8 cellular contexts compared by ENCODE assay signal in the genomic region with DNA sequence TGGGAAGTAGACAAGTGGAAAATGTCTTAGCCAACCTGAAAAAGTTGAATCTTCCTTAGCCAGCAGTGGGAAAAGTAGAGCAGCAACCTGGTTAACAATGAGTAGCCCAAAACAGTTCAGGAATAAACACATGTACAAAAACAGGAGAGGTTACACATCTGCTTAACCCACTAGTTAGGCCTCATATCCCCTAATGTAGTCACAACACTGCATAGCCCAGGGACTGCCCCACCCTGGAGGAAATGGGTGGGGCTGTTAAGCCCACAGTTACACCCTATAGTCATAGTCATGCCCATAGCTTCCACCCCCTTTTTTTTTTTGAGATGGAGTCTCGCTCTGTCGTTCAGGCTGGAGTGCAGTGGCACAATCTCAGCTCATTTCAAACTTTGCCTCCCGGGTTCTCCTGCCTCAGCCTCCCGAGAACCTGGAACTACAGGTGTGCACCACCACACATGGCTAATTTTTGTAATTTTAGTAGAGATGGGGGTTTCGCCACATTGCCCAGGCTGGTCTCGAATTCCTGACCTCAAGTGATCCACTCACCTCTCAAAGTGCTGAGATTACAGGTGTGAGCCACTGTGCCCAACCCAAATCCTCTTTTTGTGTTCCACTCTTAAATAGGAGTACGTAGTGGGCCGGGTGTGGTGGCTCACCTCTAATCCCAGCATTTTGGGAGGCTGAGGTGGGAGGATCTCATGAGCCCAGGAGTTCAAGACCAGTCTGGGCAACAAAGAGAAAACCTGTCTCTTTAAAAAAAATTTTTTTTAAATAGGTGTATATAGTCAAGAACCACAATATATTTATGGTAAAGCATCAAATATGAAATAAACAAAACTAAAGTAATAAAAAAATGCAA. TPM values are rescaled to one million over a fixed set of nuclear protein-coding genes. Genes with fewer than 3 reads are reported as not detected.
DNase-seq lines count a peak whose midpoint lies in the region; ATAC-seq and TF ChIP-seq lines count a peak whose summit lies in the region.

No MANE protein-coding gene starts in this region.

- H3K27ac Mint-ChIP-seq in activated naive CD8-positive, alpha-beta T cell treated with anti-CD3 and anti-CD28 coated beads for 36 hours, result peak overlapping the region; percentile 88

- peak overlapping the region; percentile 72 for H3K4me3 Mint-ChIP-seq in activated naive CD8-positive, alpha-beta T cell treated with anti-CD3 and anti-CD28 coated beads for 36 hours

- H3K27ac ChIP-seq in RWPE2 (ENCODE audit: poor library complexity, severe bottlenecking), result peak overlapping the region; percentile 59
- H3K27ac ChIP-seq in mesenchymal stem cell (ENCODE audit: low read length, poor library complexity, severe bottlenecking), result no peak overlapping the region
- H3K27ac ChIP-seq in tibial nerve, result peak overlapping the region in 3 of 4 donors; percentile 14 to 66 (median 23)
- no peak overlapping the region for H3K27ac ChIP-seq in WERI-Rb-1
- H3K27ac ChIP-seq in ovary, result no peak overlapping the region

- no peak overlapping the region for H2AFZ ChIP-seq in mesenchymal stem cell (ENCODE audit: low read depth, low read length)

- peak overlapping the region; percentile 73 for H2AK5ac ChIP-seq in mesenchymal stem cell (ENCODE audit: low read length, severe bottlenecking)

- H3K18ac ChIP-seq in mesenchymal stem cell (ENCODE audit: low read depth in 1 of 2, low read length in 2 of 2), result peak overlapping the region in 1 of 2 experiments; percentile 12

- H3K4ac ChIP-seq in mesenchymal stem cell (ENCODE audit: low read depth in 1 of 2, low read length in 2 of 2), result peak overlapping the region in 1 of 2 experiments; percentile 28

- H3K36me3 Mint-ChIP-seq in activated naive CD8-positive, alpha-beta T cell treated with anti-CD3 and anti-CD28 coated beads for 36 hours, result peaks cover 6% of the 10 kb centered on the region

- H3K36me3 ChIP-seq in RWPE2 (ENCODE audit: low read depth), result peaks cover 7% of the 10 kb centered on the region; the same call in 1 of the 2 replicates
- H3K36me3 ChIP-seq in mesenchymal stem cell (ENCODE audit: control insufficient read depth in 1 of 2, insufficient read depth in 2 of 2, low read depth in 1 of 2, low read length in 2 of 2), result no peaks in the 10 kb centered on the region
- H3K36me3 ChIP-seq in tibial nerve, result peaks cover 0 to 5% (median 0%) of the 10 kb centered on the region in 3 donors
- peaks cover 3% of the 10 kb centered on the region; the same call in 1 of the 2 replicates for H3K36me3 ChIP-seq in WERI-Rb-1
- no peaks in the 10 kb centered on the region for H3K36me3 ChIP-seq in ovary

- H3K23ac ChIP-seq in mesenchymal stem cell (ENCODE audit: low read length in 2 of 2), result no peak overlapping the region

- peak overlapping the region in 1 of 2 experiments; percentile 55 for H3K14ac ChIP-seq in mesenchymal stem cell (ENCODE audit: low read length in 2 of 2)

- DNase-seq in RWPE2 (ENCODE audit: low spot score) (no peak), mesenchymal stem cell (peak; percentile 39), tibial nerve (ENCODE audit: low spot score in 2 of 2) (no peak), WERI-Rb-1 (no peak), ovary (no peak)
- peak; percentile 78 for DNase-seq in activated naive CD8-positive, alpha-beta T cell treated with anti-CD3 and anti-CD28 coated beads for 36 hours

- no peaks in the 10 kb centered on the region for H3K27me3 Mint-ChIP-seq in activated naive CD8-positive, alpha-beta T cell treated with anti-CD3 and anti-CD28 coated beads for 36 hours

- intact Hi-C loops in ovary (cut with DNase I), result no loop called here

- TF ChIP-seq EP300 in tibial nerve (IDR thresholded peaks at IDR 0.05) (peak in 1 of 2 donors; percentile 18), ovary (IDR thresholded peaks at IDR 0.05) (no peak)

- H2BK12ac ChIP-seq in mesenchymal stem cell (ENCODE audit: low read length in 2 of 2), result peak overlapping the region in 1 of 2 experiments; percentile 39

- ATAC-seq in GM18867 (IDR thresholded peaks at IDR 0.05; ENCODE audit: unreplicated experiment), result peak; percentile 82
- peak; percentile 77 for ATAC-seq in HG02938 (IDR thresholded peaks at IDR 0.05; ENCODE audit: unreplicated experiment)
- peak; percentile 97 for ATAC-seq in RWPE2 (ENCODE audit: low read depth)

- no peak overlapping the region for H2BK15ac ChIP-seq in mesenchymal stem cell (ENCODE audit: low read depth, poor library complexity, severe bottlenecking)

- TF ChIP-seq POLR2A in tibial nerve (IDR thresholded peaks at IDR 0.05), result no peak
- no peak for TF ChIP-seq POLR2A in ovary (IDR thresholded peaks at IDR 0.05)

- peaks cover 23% of the 10 kb centered on the region for H3K4me1 ChIP-seq in RWPE2 (ENCODE audit: insufficient read depth, poor library complexity, severe bottlenecking)
- peaks cover 10% of the 10 kb centered on the region for H3K4me1 ChIP-seq in mesenchymal stem cell (ENCODE audit: control insufficient read depth, insufficient read depth, low read depth, low read length)
- H3K4me1 ChIP-seq in tibial nerve, result peaks cover 0 to 44% (median 16%) of the 10 kb centered on the region in 4 donors
- H3K4me1 ChIP-seq in ovary (ENCODE audit: insufficient read depth), result peaks cover 3% of the 10 kb centered on the region

- H3K27me3 ChIP-seq in RWPE2 (ENCODE audit: insufficient read depth, poor library complexity, severe bottlenecking) (no peaks in the 10 kb centered on the region), mesenchymal stem cell (ENCODE audit: control insufficient read depth in 1 of 2, insufficient read depth in 1 of 2, low read length in 2 of 2) (no peaks in the 10 kb centered on the region), tibial nerve (no peaks in the 10 kb centered on the region), WERI-Rb-1 (ENCODE audit: insufficient read depth, low read depth, severe bottlenecking) (no peaks in the 10 kb centered on the region), ovary (no peaks in the 10 kb centered on the region)

- H2BK5ac ChIP-seq in mesenchymal stem cell (ENCODE audit: low read depth, low read length, poor library complexity, severe bottlenecking), result no peak overlapping the region

- peaks cover 27% of the 10 kb centered on the region for H3K79me1 ChIP-seq in mesenchymal stem cell (replicated peaks; ENCODE audit: low read length, poor library complexity, severe bottlenecking)

- H4K8ac ChIP-seq in mesenchymal stem cell (ENCODE audit: low read length), result no peak overlapping the region

- H3K4me3 ChIP-seq in RWPE2 (ENCODE audit: severe bottlenecking) (no peak overlapping the region), mesenchymal stem cell (ENCODE audit: insufficient read depth in 1 of 2, low read depth in 1 of 2, low read length in 2 of 2) (peak overlapping the region in 1 of 2 experiments; percentile 6), tibial nerve (no peak overlapping the region), WERI-Rb-1 (ENCODE audit: low read depth, low read length) (no peak overlapping the region), ovary (no peak overlapping the region)

- H2BK120ac ChIP-seq in mesenchymal stem cell (ENCODE audit: low read depth, low read length), result no peak overlapping the region

- no peak overlapping the region for H4K91ac ChIP-seq in mesenchymal stem cell (ENCODE audit: low read length)

- TF ChIP-seq CTCF in RWPE2 (IDR thresholded peaks at IDR 0.05; ENCODE audit: poor library complexity, severe bottlenecking) (no peak), tibial nerve (IDR thresholded peaks at IDR 0.05) (no peak), WERI-Rb-1 (IDR thresholded peaks at IDR 0.05; ENCODE audit: low read depth, low read length) (no peak), ovary (IDR thresholded peaks at IDR 0.05) (no peak)

- H3K9me3 ChIP-seq in RWPE2 (ENCODE audit: severe bottlenecking) (no peaks in the 10 kb centered on the region), mesenchymal stem cell (ENCODE audit: control insufficient read depth, low read length) (no peaks in the 10 kb centered on the region), tibial nerve (no peaks in the 10 kb centered on the region), WERI-Rb-1 (ENCODE audit: severe bottlenecking) (no peaks in the 10 kb centered on the region), ovary (no peaks in the 10 kb centered on the region)

- no peaks in the 10 kb centered on the region for H3K9me3 Mint-ChIP-seq in activated naive CD8-positive, alpha-beta T cell treated with anti-CD3 and anti-CD28 coated beads for 36 hours

- peaks cover 53% of the 10 kb centered on the region for H3K4me1 Mint-ChIP-seq in activated naive CD8-positive, alpha-beta T cell treated with anti-CD3 and anti-CD28 coated beads for 36 hours

- peak overlapping the region; percentile 63 for H3K9ac ChIP-seq in mesenchymal stem cell (ENCODE audit: low read length)

- 94% methylated on average over 7 of the region's 8 CpGs for WGBS in mesenchymal stem cell
- WGBS in tibial nerve, 2 donors, result 93% methylated on average over 8 of the region's 8 CpGs
- 93 to 94% (median 94%) methylated on average over 8 of the region's 8 CpGs for WGBS in ovary, 3 donors

- no peak overlapping the region for H3K4me2 ChIP-seq in mesenchymal stem cell (ENCODE audit: low read length, poor library complexity, severe bottlenecking)

RNA-seq across cellular contexts. Expression of a gene that starts 24.5 kb away (rescaled TPM):
- total RNA-seq in activated naive CD8-positive, alpha-beta T cell treated with anti-CD3 and anti-CD28 coated beads for 36 hours, result 10 to 100 TPM; 45.7 to 46.1 TPM
- 36.6 TPM for polyA plus RNA-seq in mesenchymal stem cell (2013, experiment 1 of 2)
- polyA plus RNA-seq in mesenchymal stem cell (2013, experiment 2 of 2), result 37.6 TPM
- total RNA-seq in tibial nerve (10 to 100 TPM; 57.6 to 78.9 (median 65.7) TPM), ovary (10 to 100 TPM; 29.4 to 59.8 (median 47.6) TPM)
- 10 to 100 TPM; 40.2 to 86.5 TPM for polyA plus RNA-seq in ovary

Comparison
In these comparisons a context has a peak if more than half of its experiments do, and no peak if none do; other contexts are left out.
1. DNase-seq: peak in activated naive CD8-positive, alpha-beta T cell treated with anti-CD3 and anti-CD28 coated beads for 36 hours (single experiment) and mesenchymal stem cell (single experiment); none in RWPE2 (single experiment), tibial nerve (0 of 2), WERI-Rb-1 (single experiment) and ovary (0 of 5).
2. H3K27ac ChIP-seq: peak in RWPE2 (single experiment) and tibial nerve (3 of 4); none in mesenchymal stem cell (single experiment), WERI-Rb-1 (single experiment) and ovary (0 of 2).
3. Peak in every context shown above with its lines, with median percentiles within 50 percentile points of each other: ATAC-seq.